In genomic region chr17:30708241-30709078, GRCh38 we compare ENCODE assay signal across 8 cellular contexts.
A peak's percentile ranks its signal among the peaks of the same experiment; 100 is the strongest.
DNase-seq lines count a peak whose midpoint lies in the region; ATAC-seq and TF ChIP-seq lines count a peak whose summit lies in the region.
"Not testable (repeated sequence)": the region's sequence is repeated elsewhere in the genome, so short reads cannot be mapped to it uniquely, and the experiment has no call there.

No MANE protein-coding gene starts in this region.

- not testable (repeated sequence) for H3K14ac ChIP-seq in mesenchymal stem cell (ENCODE audit: low read length in 2 of 2)

- H3K36me3 ChIP-seq in BLaER1 treated with 17β-estradiol and CSF1 and Interleukin-3, amounts not matched to agents 10 nM and 100 nM = not testable (repeated sequence)
- peaks cover 0 to 13% of the 10 kb centered on the region in 2 experiments for H3K36me3 ChIP-seq in mesenchymal stem cell (ENCODE audit: control insufficient read depth in 1 of 2, insufficient read depth in 2 of 2, low read depth in 1 of 2, low read length in 2 of 2)

- DNase-seq in NCI-H1105 (lab: John Stamatoyannopoulos, UW) = peak; percentile 90
- DNase-seq in SHP77 treated with DMSO at 0.1 percent for 48 hours (lab: John Stamatoyannopoulos, UW) = peak; percentile 73
- DNase-seq in erythroblast (lab: John Stamatoyannopoulos, UW) = peak; percentile 76 to 79
- peak; percentile 98 for DNase-seq in mesenchymal stem cell
- peak; percentile 47 to 57 for DNase-seq in stimulated activated CD4-positive, alpha-beta T cell treated with anti-CD3 and anti-CD28 coated beads, Interleukin-2, amount 100 ng/mL, for 48 hours

- WGBS in mesenchymal stem cell = under 1% methylated on average over 48 of the region's 75 CpGs

- H3K9me3 Mint-ChIP-seq in activated T-helper 17 cell treated with anti-CD3 and anti-CD28 coated beads, Interleukin-2, amount 50 U/mL, for 72 hours = not testable (repeated sequence)

- H2AK5ac ChIP-seq in mesenchymal stem cell (ENCODE audit: low read length, severe bottlenecking) = not testable (repeated sequence)

- peak overlapping the region; percentile 85 to 98 (median 92) for H3K4me3 ChIP-seq in BLaER1 treated with 17β-estradiol and CSF1 and Interleukin-3, amounts not matched to agents 10 nM and 100 nM
- peak overlapping the region; percentile 81 to 87 for H3K4me3 ChIP-seq in mesenchymal stem cell (ENCODE audit: insufficient read depth in 1 of 2, low read depth in 1 of 2, low read length in 2 of 2)

- not testable (repeated sequence) for TF ChIP-seq POLR2A in erythroblast (IDR thresholded peaks at IDR 0.05; ENCODE audit: low read length)

- peaks cover 9 to 16% (median 12%) of the 10 kb centered on the region in 11 experiments for H3K27me3 ChIP-seq in BLaER1 treated with 17β-estradiol and CSF1 and Interleukin-3, amounts not matched to agents 10 nM and 100 nM
- peaks cover 0 to 18% of the 10 kb centered on the region in 2 experiments for H3K27me3 ChIP-seq in mesenchymal stem cell (ENCODE audit: control insufficient read depth in 1 of 2, insufficient read depth in 1 of 2, low read length in 2 of 2)

- peak overlapping the region; percentile 82 for H2BK120ac ChIP-seq in mesenchymal stem cell (ENCODE audit: low read depth, low read length)

- peak overlapping the region; percentile 60 to 92 (median 86) for H3K27ac ChIP-seq in BLaER1 treated with 17β-estradiol and CSF1 and Interleukin-3, amounts not matched to agents 10 nM and 100 nM
- peak overlapping the region; percentile 98 for H3K27ac ChIP-seq in mesenchymal stem cell (ENCODE audit: low read length, poor library complexity, severe bottlenecking)

- H2BK5ac ChIP-seq in mesenchymal stem cell (ENCODE audit: low read depth, low read length, poor library complexity, severe bottlenecking) = peak overlapping the region; percentile 25

- not testable (repeated sequence) for H3K9me3 ChIP-seq in BLaER1 treated with 17β-estradiol and CSF1 and Interleukin-3, amounts not matched to agents 10 nM and 100 nM (replicated peaks in 1 of 11); mesenchymal stem cell (ENCODE audit: control insufficient read depth, low read length)

- peak overlapping the region; percentile 90 to 98 (median 96) for H3K4me2 ChIP-seq in BLaER1 treated with 17β-estradiol and CSF1 and Interleukin-3, amounts not matched to agents 10 nM and 100 nM
- H3K4me2 ChIP-seq in mesenchymal stem cell (ENCODE audit: low read length, poor library complexity, severe bottlenecking) = peak overlapping the region; percentile 62

- H3K4me3 Mint-ChIP-seq in activated T-helper 17 cell treated with anti-CD3 and anti-CD28 coated beads, Interleukin-2, amount 50 U/mL, for 72 hours = peak overlapping the region; percentile 96

- H4K20me1 ChIP-seq in BLaER1 treated with 17β-estradiol and CSF1 and Interleukin-3, amounts not matched to agents 10 nM and 100 nM = peaks cover 12 to 43% (median 33%) of the 10 kb centered on the region in 11 experiments; a peak in 20 of 22 replicates

- H3K4ac ChIP-seq in mesenchymal stem cell (ENCODE audit: low read depth in 1 of 2, low read length in 2 of 2) = peak overlapping the region in 1 of 2 experiments; percentile 57

- H4K91ac ChIP-seq in mesenchymal stem cell (ENCODE audit: low read length) = peak overlapping the region; percentile 64

- H3K18ac ChIP-seq in mesenchymal stem cell (ENCODE audit: low read depth in 1 of 2, low read length in 2 of 2) = peak overlapping the region; percentile 80 to 96

- H2BK15ac ChIP-seq in mesenchymal stem cell (ENCODE audit: low read depth, poor library complexity, severe bottlenecking) = peak overlapping the region; percentile 94

- not testable (repeated sequence) for H3K23ac ChIP-seq in mesenchymal stem cell (ENCODE audit: low read length in 2 of 2)

- H3K27me3 Mint-ChIP-seq in activated T-helper 17 cell treated with anti-CD3 and anti-CD28 coated beads, Interleukin-2, amount 50 U/mL, for 72 hours = peaks cover 20% of the 10 kb centered on the region

- H3K4me1 ChIP-seq in BLaER1 treated with 17β-estradiol and CSF1 and Interleukin-3, amounts not matched to agents 10 nM and 100 nM = peaks cover 45 to 59% (median 57%) of the 10 kb centered on the region in 10 experiments
- H3K4me1 ChIP-seq in mesenchymal stem cell (ENCODE audit: control insufficient read depth, insufficient read depth, low read depth, low read length) = peaks cover 15% of the 10 kb centered on the region

- peak overlapping the region in 1 of 2 experiments; percentile 84 for H2BK12ac ChIP-seq in mesenchymal stem cell (ENCODE audit: low read length in 2 of 2)

- H3K36me3 Mint-ChIP-seq in activated T-helper 17 cell treated with anti-CD3 and anti-CD28 coated beads, Interleukin-2, amount 50 U/mL, for 72 hours (ENCODE audit: low read depth) = not testable (repeated sequence)

- peak overlapping the region; percentile 87 to 93 (median 89) for H3K9ac ChIP-seq in BLaER1 treated with 17β-estradiol and CSF1 and Interleukin-3, amounts not matched to agents 10 nM and 100 nM
- peak overlapping the region; percentile 78 for H3K9ac ChIP-seq in mesenchymal stem cell (ENCODE audit: low read length)

- H3K79me1 ChIP-seq in mesenchymal stem cell (replicated peaks; ENCODE audit: low read length, poor library complexity, severe bottlenecking) = peaks cover 13% of the 10 kb centered on the region

- peak overlapping the region; percentile 90 for H4K8ac ChIP-seq in mesenchymal stem cell (ENCODE audit: low read length)

- peak; percentile 45 for ATAC-seq in GM21717 (IDR thresholded peaks at IDR 0.05; ENCODE audit: unreplicated experiment)
- ATAC-seq in activated T-helper 17 cell treated with anti-CD3 and anti-CD28 coated beads, Interleukin-2, amount 50 U/mL, for 72 hours (replicated peaks) = peak; percentile 47

- peaks cover 11% of the 10 kb centered on the region for H3K4me1 Mint-ChIP-seq in activated T-helper 17 cell treated with anti-CD3 and anti-CD28 coated beads, Interleukin-2, amount 50 U/mL, for 72 hours

- peak overlapping the region; percentile 3 for H2AFZ ChIP-seq in mesenchymal stem cell (ENCODE audit: low read depth, low read length)

- H3K27ac Mint-ChIP-seq in activated T-helper 17 cell treated with anti-CD3 and anti-CD28 coated beads, Interleukin-2, amount 50 U/mL, for 72 hours = peak overlapping the region; percentile 78

Comparison
In these comparisons a context has a peak if more than half of its experiments do, and no peak if none do; other contexts are left out.
1. Peak in every context shown above with its lines: DNase-seq, ATAC-seq, H3K4me3 ChIP-seq and H3K27ac ChIP-seq.